ENCODE assay signal across 1 cellular context in the genomic region with DNA sequence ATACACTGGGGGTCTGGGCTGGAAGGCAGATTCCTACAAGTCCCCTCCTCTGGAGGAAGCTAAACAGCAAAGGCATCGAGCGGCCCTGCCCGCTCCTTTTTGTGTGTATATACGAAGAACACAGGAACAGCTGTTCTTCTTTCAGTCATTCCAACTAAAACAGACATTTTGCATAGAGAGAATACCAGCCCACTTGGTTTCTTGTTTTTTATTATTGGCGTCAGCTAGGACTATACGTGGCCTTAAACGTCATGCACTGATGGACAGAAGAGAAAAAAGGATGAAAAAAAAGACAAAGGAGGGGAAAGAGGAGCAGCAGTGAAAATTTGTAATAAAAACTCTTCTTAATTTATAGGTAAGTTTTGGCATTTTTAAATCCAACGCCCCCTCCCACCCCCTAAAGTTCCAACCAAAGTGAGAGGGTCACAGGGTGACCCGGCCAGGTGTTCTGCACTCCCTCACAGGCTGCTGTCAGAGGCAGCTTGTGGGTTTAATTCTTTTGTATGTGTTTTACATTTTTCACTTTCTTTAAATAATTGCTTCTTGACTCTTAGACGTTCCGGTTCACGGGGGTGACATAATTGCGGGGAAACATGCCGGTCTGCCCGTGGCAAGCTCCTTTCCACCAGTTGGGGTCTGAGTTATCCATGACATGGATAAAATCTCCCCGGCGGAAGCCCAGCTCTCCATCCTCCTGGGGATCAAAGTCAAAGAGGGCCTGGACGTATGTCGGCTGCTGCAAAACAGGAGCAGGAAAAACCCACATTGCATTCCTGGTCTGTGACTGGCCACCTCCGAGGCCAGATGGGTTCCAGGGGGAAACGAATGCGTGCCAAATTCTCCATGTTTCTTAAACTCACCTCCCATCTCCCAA.
TF ChIP-seq lines count a peak whose summit lies in the region.

No MANE protein-coding gene starts in this region.

TF ChIP-seq in HepG2, 621 proteins besides CTCF, POLR2A, EP300 and RAD21:
- peak; percentile 72 for TF ChIP-seq RBM22 (optimal IDR thresholded peaks at IDR 0.05; ENCODE audit: low read length)
- no peak for TF ChIP-seq HOXA9 (CRISPR knock-in tag; IDR thresholded peaks at IDR 0.05; ENCODE audit: borderline replicate concordance)
- no peak for TF ChIP-seq ZNF747 (CRISPR knock-in tag; IDR thresholded peaks at IDR 0.05; ENCODE audit: borderline replicate concordance)
- no peak for TF ChIP-seq XRCC5 (optimal IDR thresholded peaks at IDR 0.05; ENCODE audit: low read length)
- TF ChIP-seq ZBTB7A (CRISPR knock-in tag; IDR thresholded peaks at IDR 0.05) = no peak
- TF ChIP-seq ZNF615 (CRISPR knock-in tag; IDR thresholded peaks at IDR 0.05; ENCODE audit: borderline replicate concordance) = no peak
